22 cellular contexts compared by ENCODE assay signal in genomic region chr5:155389498-155389897, GRCh38.
"Had no signal": no experiment of that assay in that cellular context is flagged by ENCODE, and none has a peak within 500 bp of the region (broad histone marks: within the 10 kb centered on the region; RNA-seq: fewer than 3 reads in every experiment).

No MANE protein-coding gene starts in this region.

- H3K9ac ChIP-seq: neural progenitor cell had no signal

- H2AFZ ChIP-seq: neural progenitor cell had no signal

- H3K27me3 Mint-ChIP-seq: central memory CD8-positive, alpha-beta T cell had no signal

- H3K27ac Mint-ChIP-seq: activated CD8-positive, alpha-beta T cell treated with anti-CD3 and anti-CD28 coated beads, Interleukin-2, amount 10 ng/mL, durations not matched to agents 7 days and 5 days; activated naive CD4-positive, alpha-beta T cell treated with anti-CD3 and anti-CD28 coated beads, Interleukin-2, amount 50 U/mL, for 72 hours; activated T-helper 1 cell treated with anti-CD3 and anti-CD28 coated beads, Interleukin-12 subunit alpha, Interleukin-12 subunit beta, Interleukin-2, Interleukin-4 antibody, amounts not matched to agents 30 ng/mL and 10 ng/mL and 1 ng/mL, durations not matched to agents 14 hours and 24 hours and 36 hours; mesothelial cell of epicardium; naive thymus-derived CD8-positive, alpha-beta T cell; neural progenitor cell; stimulated activated effector memory CD8-positive, alpha-beta T cell treated with anti-CD3 and anti-CD28 coated beads, Interleukin-12 subunit alpha, Interleukin-12 subunit beta, amount 100 ng/mL, for 72 hours had no signal

- ATAC-seq: activated CD8-positive, alpha-beta T cell treated with anti-CD3 and anti-CD28 coated beads, Interleukin-2, amount 10 ng/mL, durations not matched to agents 7 days and 5 days; activated naive CD4-positive, alpha-beta T cell treated with anti-CD3 and anti-CD28 coated beads, Interleukin-2, amount 50 U/mL, for 72 hours; foreskin keratinocyte; left lobe of liver; naive thymus-derived CD8-positive, alpha-beta T cell; right lobe of liver; stimulated activated effector memory CD8-positive, alpha-beta T cell treated with anti-CD3 and anti-CD28 coated beads, Interleukin-12 subunit alpha, Interleukin-12 subunit beta, amount 100 ng/mL, for 72 hours had no signal

- H3K36me3 Mint-ChIP-seq: activated naive CD4-positive, alpha-beta T cell treated with anti-CD3 and anti-CD28 coated beads, Interleukin-2, amount 50 U/mL, for 72 hours; mesothelial cell of epicardium; naive thymus-derived CD8-positive, alpha-beta T cell; neural progenitor cell; stimulated activated effector memory CD8-positive, alpha-beta T cell treated with anti-CD3 and anti-CD28 coated beads, Interleukin-12 subunit alpha, Interleukin-12 subunit beta, amount 100 ng/mL, for 72 hours had no signal

- H3K27me3 ChIP-seq: ascending aorta, brain microvascular endothelial cell, foreskin keratinocyte, neural progenitor cell, right lobe of liver, transverse colon had no signal

- H3K4me2 ChIP-seq: neural progenitor cell had no signal

- H3K4me1 Mint-ChIP-seq: central memory CD8-positive, alpha-beta T cell; mesothelial cell of epicardium; naive thymus-derived CD8-positive, alpha-beta T cell; neural progenitor cell; stimulated activated effector memory CD8-positive, alpha-beta T cell treated with anti-CD3 and anti-CD28 coated beads, Interleukin-12 subunit alpha, Interleukin-12 subunit beta, amount 100 ng/mL, for 72 hours had no signal

- DNase-seq: activated CD4-positive, alpha-beta T cell treated with anti-CD3 and anti-CD28 coated beads for 1 hour; activated CD4-positive, alpha-beta T cell treated with anti-CD3 and anti-CD28 coated beads, Interleukin-2, amount 50 U/mL, for 1 hour; activated CD8-positive, alpha-beta T cell treated with anti-CD3 and anti-CD28 coated beads, Interleukin-2, amount 10 ng/mL, durations not matched to agents 7 days and 5 days; activated gamma-delta T cell treated with Interleukin-2 at 50 U/mL for 16 hours; brain microvascular endothelial cell; effector memory CD4-positive, alpha-beta T cell; foreskin keratinocyte; kidney; naive thymus-derived CD8-positive, alpha-beta T cell; posterior cingulate gyrus; right lobe of liver; stimulated activated CD4-positive, alpha-beta T cell treated with anti-CD3 and anti-CD28 coated beads, Interleukin-2, amount 100 ng/mL, for 24 hours; transverse colon had no signal

- H3K4me3 ChIP-seq: ascending aorta, neural progenitor cell, right lobe of liver, skin epidermis, transverse colon had no signal

- H3K9me3 Mint-ChIP-seq: activated T-helper 1 cell treated with anti-CD3 and anti-CD28 coated beads, Interleukin-12 subunit alpha, Interleukin-12 subunit beta, Interleukin-2, Interleukin-4 antibody, amounts not matched to agents 30 ng/mL and 10 ng/mL and 1 ng/mL, durations not matched to agents 14 hours and 24 hours and 36 hours; central memory CD8-positive, alpha-beta T cell; neural progenitor cell had no signal

- H3K4me1 ChIP-seq: ascending aorta, foreskin keratinocyte, neural progenitor cell, right lobe of liver, transverse colon had no signal

- H3K4me3 Mint-ChIP-seq: activated CD8-positive, alpha-beta T cell treated with anti-CD3 and anti-CD28 coated beads, Interleukin-2, amount 10 ng/mL, durations not matched to agents 7 days and 5 days; activated T-helper 1 cell treated with anti-CD3 and anti-CD28 coated beads, Interleukin-12 subunit alpha, Interleukin-12 subunit beta, Interleukin-2, Interleukin-4 antibody, amounts not matched to agents 30 ng/mL and 10 ng/mL and 1 ng/mL, durations not matched to agents 14 hours and 24 hours and 36 hours; central memory CD8-positive, alpha-beta T cell; mesothelial cell of epicardium; naive thymus-derived CD8-positive, alpha-beta T cell; neural progenitor cell; stimulated activated effector memory CD8-positive, alpha-beta T cell treated with anti-CD3 and anti-CD28 coated beads, Interleukin-12 subunit alpha, Interleukin-12 subunit beta, amount 100 ng/mL, for 72 hours had no signal

- H3K9me3 ChIP-seq: right lobe of liver, transverse colon had no signal

- H3K27ac ChIP-seq: ascending aorta, brain microvascular endothelial cell, foreskin keratinocyte, neural progenitor cell, right lobe of liver, skin epidermis, transverse colon had no signal

- H3K36me3 ChIP-seq: ascending aorta, brain microvascular endothelial cell, neural progenitor cell, right lobe of liver, transverse colon had no signal
